15 cellular contexts compared by ENCODE assay signal in the genomic region with DNA sequence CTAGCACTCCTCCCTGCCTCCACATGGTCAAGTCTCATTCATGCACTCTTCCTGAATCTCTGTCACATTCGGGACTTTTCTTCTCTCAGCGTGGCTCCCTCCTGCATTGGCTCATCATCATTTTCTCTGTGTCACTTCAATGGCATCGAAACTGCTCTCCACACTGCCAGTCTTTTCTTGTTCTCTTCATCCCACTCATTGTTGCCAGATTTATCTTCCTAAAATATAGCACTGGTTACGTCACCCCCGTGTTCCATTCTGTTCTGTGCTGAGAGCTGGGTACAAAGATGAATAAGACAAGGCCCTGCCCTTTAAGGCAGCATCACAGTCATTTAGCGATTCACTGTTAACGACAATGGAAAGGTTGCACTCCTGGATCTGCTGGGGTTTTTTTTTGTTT.
A peak's percentile ranks its signal among the peaks of the same experiment; 100 is the strongest.
DNase-seq lines count a peak whose midpoint lies in the region; TF ChIP-seq lines count a peak whose summit lies in the region.
"Had no signal": no experiment of that assay in that cellular context is flagged by ENCODE, and none has a peak within 500 bp of the region (broad histone marks: within the 10 kb centered on the region; RNA-seq: fewer than 3 reads in every experiment).

No MANE protein-coding gene starts in this region.

- H3K36me3 ChIP-seq in osteoblast (ENCODE audit: insufficient read depth, low read length): no peaks in the 10 kb centered on the region

- H4K20me1 ChIP-seq in osteoblast (ENCODE audit: insufficient read depth, low read length): no peaks in the 10 kb centered on the region

- no peak for TF ChIP-seq CTCF in osteoblast (IDR thresholded peaks at IDR 0.05; ENCODE audit: extremely low read depth, low read depth, low read length)

- DNase-seq in Ammon's horn (ENCODE audit: low spot score): peak; percentile 72
- DNase-seq in anterior cingulate cortex (lab: John Stamatoyannopoulos, UW): peak in 31 of 58 donors; percentile 8 to 69 (median 24)
- DNase-seq in head of caudate nucleus: peak in 39 of 42 donors; percentile 21 to 91 (median 62)
- DNase-seq in putamen (ENCODE audit: low spot score): peak; percentile 86
- DNase-seq in HPDE6-E6E7 (ENCODE audit: extremely low spot score): no peak
- no peak for DNase-seq in osteoblast (ENCODE audit: insufficient read length, low spot score, missing footprints)
- DNase-seq in NCI-H82 (lab: John Stamatoyannopoulos, UW): no peak
- DNase-seq: Caco-2; CD4-positive, CD25-positive, alpha-beta regulatory T cell; DMS153; EL; Kasumi-1; NCI-H187; NCI-H526 treated with DMSO at 0.1 percent for 48 hours; SHP77 treated with DMSO at 0.1 percent for 48 hours had no signal

- intact Hi-C loops in head of caudate nucleus (cut with DNase I): no loop called here

- H3K79me2 ChIP-seq in osteoblast (ENCODE audit: insufficient read depth, low read length): no peaks in the 10 kb centered on the region

- no peak overlapping the region for H2AFZ ChIP-seq in osteoblast (ENCODE audit: low read length)

- no peaks in the 10 kb centered on the region for H3K27me3 ChIP-seq in osteoblast (ENCODE audit: insufficient read depth, low read length)

- H3K27ac ChIP-seq in osteoblast (ENCODE audit: low read depth, low read length): no peak overlapping the region

- H3K4me3 ChIP-seq in osteoblast (ENCODE audit: insufficient read depth, low read length): no peak overlapping the region

- H3K4me1 ChIP-seq in osteoblast (ENCODE audit: insufficient read depth, low read length): peaks cover 10% of the 10 kb centered on the region
- H3K4me1 ChIP-seq: Caco-2 had no signal

- H3K4me2 ChIP-seq in osteoblast (ENCODE audit: insufficient read depth, low read length): no peak overlapping the region

- H3K9me3 ChIP-seq in osteoblast (ENCODE audit: low read depth, low read length): no peaks in the 10 kb centered on the region
- H3K9me3 ChIP-seq: Caco-2 had no signal

Comparison
In these comparisons a context has a peak if more than half of its experiments do, and no peak if none do; other contexts are left out.
1. DNase-seq: peak in Ammon's horn (single experiment), anterior cingulate cortex (31 of 58), head of caudate nucleus (39 of 42) and putamen (single experiment); none in HPDE6-E6E7 (single experiment), osteoblast (single experiment) and NCI-H82 (single experiment).